3 cellular contexts compared by ENCODE assay signal in the genomic region with DNA sequence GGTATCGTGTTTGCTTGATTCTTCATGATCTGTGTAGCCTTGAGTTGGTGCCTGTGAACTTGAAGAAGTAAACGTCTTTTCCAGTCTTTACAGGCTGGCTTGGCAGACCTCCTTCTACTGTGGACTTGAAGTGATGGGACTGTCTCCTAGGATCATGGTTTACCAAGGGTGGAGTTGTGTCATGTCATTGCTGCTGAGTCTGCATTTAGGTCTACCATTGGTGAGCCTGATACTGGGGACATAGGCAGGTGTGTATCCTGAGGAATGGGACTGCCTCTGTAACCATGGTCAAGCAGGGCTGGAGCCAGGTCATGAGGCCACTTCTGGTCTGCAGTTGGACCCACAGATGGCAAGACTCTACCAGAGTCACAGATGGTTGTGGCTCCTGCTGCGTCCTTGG.
A peak's percentile ranks its signal among the peaks of the same experiment; 100 is the strongest.
TF ChIP-seq lines count a peak whose summit lies in the region.

No MANE protein-coding gene starts in this region.

TF ChIP-seq in HepG2, 621 proteins besides CTCF, POLR2A, EP300 and RAD21:
- TF ChIP-seq SRSF1 (optimal IDR thresholded peaks at IDR 0.05; ENCODE audit: low read depth, low read length) (no peak), MAFK (conservative IDR thresholded peaks at IDR 0.05 in 1 of 2, IDR thresholded peaks at IDR 0.05 in 1 of 2; ENCODE audit: low read length in 2 of 2) (peak in 1 of 2 experiments; percentile 56; a peak in 2 of 4 replicates), ZSCAN22 (CRISPR knock-in tag; IDR thresholded peaks at IDR 0.05) (no peak), MAFF (IDR thresholded peaks at IDR 0.05; ENCODE audit: low read depth, low read length) (peak; percentile 45; the same call in 1 of the 2 replicates), NFRKB (IDR thresholded peaks at IDR 0.05) (no peak), SMC3 (IDR thresholded peaks at IDR 0.05; ENCODE audit: low read length) (no peak), ZNF766 (CRISPR knock-in tag; IDR thresholded peaks at IDR 0.05; ENCODE audit: borderline replicate concordance) (no peak), ZNF549 (CRISPR knock-in tag; IDR thresholded peaks at IDR 0.05) (no peak), HNRNPUL1 (IDR thresholded peaks at IDR 0.05; ENCODE audit: low read depth, low read length) (no peak), ZNF496 (CRISPR knock-in tag; IDR thresholded peaks at IDR 0.05; ENCODE audit: insufficient replicate concordance) (no peak), MYC (CRISPR knock-in tag; IDR thresholded peaks at IDR 0.05; ENCODE audit: borderline replicate concordance) (no peak)
- TF ChIP-seq, protein P1, sequence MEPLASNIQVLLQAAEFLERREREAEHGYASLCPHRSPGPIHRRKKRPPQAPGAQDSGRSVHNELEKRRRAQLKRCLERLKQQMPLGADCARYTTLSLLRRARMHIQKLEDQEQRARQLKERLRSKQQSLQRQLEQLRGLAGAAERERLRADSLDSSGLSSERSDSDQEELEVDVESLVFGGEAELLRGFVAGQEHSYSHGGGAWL (CRISPR knock-in tag; IDR thresholded peaks at IDR 0.05), result no peak
- TF ChIP-seq, protein P2, sequence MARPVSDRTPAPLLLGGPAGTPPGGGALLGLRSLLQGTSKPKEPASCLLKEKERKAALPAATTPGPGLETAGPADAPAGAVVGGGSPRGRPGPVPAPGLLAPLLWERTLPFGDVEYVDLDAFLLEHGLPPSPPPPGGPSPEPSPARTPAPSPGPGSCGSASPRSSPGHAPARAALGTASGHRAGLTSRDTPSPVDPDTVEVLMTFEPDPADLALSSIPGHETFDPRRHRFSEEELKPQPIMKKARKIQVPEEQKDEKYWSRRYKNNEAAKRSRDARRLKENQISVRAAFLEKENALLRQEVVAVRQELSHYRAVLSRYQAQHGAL (CRISPR knock-in tag; IDR thresholded peaks at IDR 0.05; ENCODE audit: not compliant biosample characterization), result no peak
- TF ChIP-seq, protein P3, sequence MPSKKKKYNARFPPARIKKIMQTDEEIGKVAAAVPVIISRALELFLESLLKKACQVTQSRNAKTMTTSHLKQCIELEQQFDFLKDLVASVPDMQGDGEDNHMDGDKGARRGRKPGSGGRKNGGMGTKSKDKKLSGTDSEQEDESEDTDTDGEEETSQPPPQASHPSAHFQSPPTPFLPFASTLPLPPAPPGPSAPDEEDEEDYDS (CRISPR knock-in tag; IDR thresholded peaks at IDR 0.05), result no peak

TF ChIP-seq in K562, 482 proteins besides CTCF, POLR2A, EP300 and RAD21:
- TF ChIP-seq ZNF347 (CRISPR knock-in tag; IDR thresholded peaks at IDR 0.05; ENCODE audit: low read depth), result no peak
- TF ChIP-seq C11orf30 (IDR thresholded peaks at IDR 0.05; ENCODE audit: low read depth), result peak; percentile 49
- peak; percentile 65 for TF ChIP-seq ZNF316 (IDR thresholded peaks at IDR 0.05)

TF ChIP-seq in H1, 55 proteins besides CTCF, POLR2A, EP300 and RAD21:
- no peak for TF ChIP-seq POU5F1 (IDR thresholded peaks at IDR 0.05; ENCODE audit: low read depth, low read length)
